ENCODE assay signal across 8 cellular contexts in genomic region chr20:6768228-6769185, GRCh38. TPM values are rescaled to one million over a fixed set of nuclear protein-coding genes. Genes with fewer than 3 reads are reported as not detected.
DNase-seq lines count a peak whose midpoint lies in the region; ATAC-seq and TF ChIP-seq lines count a peak whose summit lies in the region.

No MANE protein-coding gene starts in this region.

- H3K27me3 ChIP-seq in endodermal cell (ENCODE audit: control insufficient read depth, insufficient read depth, low read length, poor library complexity, severe bottlenecking), result no peaks in the 10 kb centered on the region
- H3K27me3 ChIP-seq in mesenchymal stem cell (ENCODE audit: control insufficient read depth in 1 of 2, insufficient read depth in 1 of 2, low read length in 2 of 2), result peaks cover 3 to 45% of the 10 kb centered on the region in 2 experiments
- no peaks in the 10 kb centered on the region for H3K27me3 ChIP-seq in vagina

- intact Hi-C loops in vagina (cut with DNase I), result no loop called here

- H3K9me3 Mint-ChIP-seq in endodermal cell, result no peaks in the 10 kb centered on the region

- H3K23ac ChIP-seq in mesenchymal stem cell (ENCODE audit: low read length in 2 of 2), result peak overlapping the region in 1 of 2 experiments; percentile 16

- peak overlapping the region; percentile 18 for H4K91ac ChIP-seq in mesenchymal stem cell (ENCODE audit: low read length)

- H3K4me2 ChIP-seq in mesenchymal stem cell (ENCODE audit: low read length, poor library complexity, severe bottlenecking), result peak overlapping the region; percentile 91

- 0% methylated on average over 26 to 66 of the region's 70 CpGs for WGBS in endodermal cell (ENCODE audit: insufficient coverage in 1 of 2, insufficient read length in 1 of 2), 2 experiments
- WGBS in mesenchymal stem cell, result 2% methylated on average over 46 of the region's 70 CpGs

- no peak overlapping the region for H2BK5ac ChIP-seq in mesenchymal stem cell (ENCODE audit: low read depth, low read length, poor library complexity, severe bottlenecking)

- H2BK120ac ChIP-seq in mesenchymal stem cell (ENCODE audit: low read depth, low read length), result no peak overlapping the region

- H2AFZ ChIP-seq in mesenchymal stem cell (ENCODE audit: low read depth, low read length), result peak overlapping the region; percentile 42

- H3K27ac ChIP-seq in endodermal cell (ENCODE audit: low read depth, low read length) (no peak overlapping the region), mesenchymal stem cell (ENCODE audit: low read length, poor library complexity, severe bottlenecking) (no peak overlapping the region), vagina (peak overlapping the region; percentile 84)

- H3K4me3 ChIP-seq in GM08714 (ENCODE audit: low read length) (peak overlapping the region; percentile 66), endodermal cell (ENCODE audit: low read length) (peak overlapping the region; percentile 92), mesenchymal stem cell (ENCODE audit: insufficient read depth in 1 of 2, low read depth in 1 of 2, low read length in 2 of 2) (peak overlapping the region; percentile 71 to 88), vagina (peak overlapping the region; percentile 74 to 85)

- H3K14ac ChIP-seq in mesenchymal stem cell (ENCODE audit: low read length in 2 of 2), result peak overlapping the region in 1 of 2 experiments; percentile 78

- peaks cover 51% of the 10 kb centered on the region for H3K4me1 Mint-ChIP-seq in endodermal cell

- DNase-seq in HuH-7 (ENCODE audit: low spot score), result peak; percentile 37
- peak; percentile 77 for DNase-seq in endodermal cell
- DNase-seq in mesenchymal stem cell, result peak; percentile 61
- DNase-seq in vagina (ENCODE audit: extremely low spot score in 2 of 2), result no peak
- no peak for DNase-seq in activated gamma-delta T cell (lab: John Stamatoyannopoulos, UW)

- H3K27ac Mint-ChIP-seq in endodermal cell, result peak overlapping the region; percentile 82

- no peaks in the 10 kb centered on the region for H3K9me3 ChIP-seq in endodermal cell (ENCODE audit: control insufficient read depth, low read length)
- no peaks in the 10 kb centered on the region for H3K9me3 ChIP-seq in mesenchymal stem cell (ENCODE audit: control insufficient read depth, low read length)
- H3K9me3 ChIP-seq in vagina, result no peaks in the 10 kb centered on the region

- no peak for TF ChIP-seq CTCF in endodermal cell (conservative IDR thresholded peaks at IDR 0.05)
- no peak for TF ChIP-seq CTCF in vagina (IDR thresholded peaks at IDR 0.05)

- peak overlapping the region; percentile 49 for H2BK15ac ChIP-seq in mesenchymal stem cell (ENCODE audit: low read depth, poor library complexity, severe bottlenecking)

- H3K27me3 Mint-ChIP-seq in endodermal cell (ENCODE audit: insufficient read depth), result peaks cover 22% of the 10 kb centered on the region

- H3K36me3 Mint-ChIP-seq in endodermal cell (ENCODE audit: low read depth), result peaks cover 46% of the 10 kb centered on the region

- peak overlapping the region; percentile 52 to 71 for H3K18ac ChIP-seq in mesenchymal stem cell (ENCODE audit: low read depth in 1 of 2, low read length in 2 of 2)

- H4K8ac ChIP-seq in mesenchymal stem cell (ENCODE audit: low read length), result no peak overlapping the region

- H2AK5ac ChIP-seq in mesenchymal stem cell (ENCODE audit: low read length, severe bottlenecking), result no peak overlapping the region

- no peaks in the 10 kb centered on the region for H3K79me1 ChIP-seq in mesenchymal stem cell (replicated peaks; ENCODE audit: low read length, poor library complexity, severe bottlenecking)

- peak overlapping the region in 1 of 2 experiments; percentile 45 for H2BK12ac ChIP-seq in mesenchymal stem cell (ENCODE audit: low read length in 2 of 2)

- no peak for TF ChIP-seq POLR2A in vagina (IDR thresholded peaks at IDR 0.05)

- ATAC-seq in HG03571 (IDR thresholded peaks at IDR 0.05; ENCODE audit: unreplicated experiment) (no peak), GM19467 (IDR thresholded peaks at IDR 0.05; ENCODE audit: unreplicated experiment) (no peak)

- H3K4me3 Mint-ChIP-seq in endodermal cell, result peak overlapping the region; percentile 84

- H3K4ac ChIP-seq in mesenchymal stem cell (ENCODE audit: low read depth in 1 of 2, low read length in 2 of 2), result peak overlapping the region in 1 of 2 experiments; percentile 17

- H3K36me3 ChIP-seq in endodermal cell (ENCODE audit: control insufficient read depth, insufficient read depth, low read length) (peaks cover 44% of the 10 kb centered on the region), mesenchymal stem cell (ENCODE audit: control insufficient read depth in 1 of 2, insufficient read depth in 2 of 2, low read depth in 1 of 2, low read length in 2 of 2) (peaks cover 0 to 19% of the 10 kb centered on the region in 2 experiments), vagina (peaks cover 0 to 3% of the 10 kb centered on the region in 2 donors)

- H3K4me1 ChIP-seq in endodermal cell (ENCODE audit: control insufficient read depth, insufficient read depth, low read length) (peaks cover 8% of the 10 kb centered on the region), mesenchymal stem cell (ENCODE audit: control insufficient read depth, insufficient read depth, low read depth, low read length) (peaks cover 23% of the 10 kb centered on the region), vagina (peaks cover 29% of the 10 kb centered on the region)

- peak overlapping the region; percentile 81 for H3K9ac ChIP-seq in endodermal cell (ENCODE audit: extremely low read depth, low read length, poor library complexity, severe bottlenecking)
- peak overlapping the region; percentile 87 for H3K9ac ChIP-seq in mesenchymal stem cell (ENCODE audit: low read length)

RNA-seq across cellular contexts. Expression of gene BMP2, which starts 1.0 kb away (rescaled TPM):
- 100 to 1,000 TPM; 132 to 205 TPM for total RNA-seq in endodermal cell
- 31.7 TPM for polyA plus RNA-seq in endodermal cell (2013, experiment 1 of 2)
- polyA plus RNA-seq in endodermal cell (2013, experiment 2 of 2), result 38.4 TPM
- polyA plus RNA-seq in mesenchymal stem cell (2013, experiment 1 of 2), result 35.2 TPM
- polyA plus RNA-seq in mesenchymal stem cell (2013, experiment 2 of 2), result 36.2 TPM
- total RNA-seq in vagina, result 8.6 TPM

Comparison
In these comparisons a context has a peak if more than half of its experiments do, and no peak if none do; other contexts are left out.
1. DNase-seq: peak in HuH-7 (single experiment), endodermal cell (single experiment) and mesenchymal stem cell (single experiment); none in vagina (0 of 2) and activated gamma-delta T cell (single experiment).
2. RNA of gene BMP2, which starts 1.0 kb away (total RNA-seq): 132 to 205 TPM in endodermal cell; 8.6 TPM in vagina (single experiment); every median in the first group is over 10 times any median in the second.
3. Peak in every context shown above with its lines, with median percentiles within 50 percentile points of each other: H3K4me3 ChIP-seq.